ENCODE assay signal across 1 cellular context in the genomic region with DNA sequence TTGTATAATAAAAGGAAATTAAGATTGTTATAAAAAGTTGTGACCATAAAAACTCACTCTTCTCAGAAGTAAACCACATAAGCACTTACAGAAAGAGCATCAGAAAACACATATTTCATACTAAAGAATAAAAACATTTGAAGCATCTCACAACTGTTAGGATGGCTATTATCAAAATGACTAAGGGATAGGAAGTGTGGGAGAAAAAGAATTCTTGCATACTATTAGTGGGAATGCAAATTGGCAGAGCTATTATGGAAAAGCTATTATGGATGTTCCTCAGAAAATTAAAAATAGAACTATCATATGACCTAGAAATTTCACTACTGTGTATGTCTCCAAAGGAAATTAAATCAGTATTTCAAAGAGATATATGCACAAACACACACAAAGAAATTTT.
TF ChIP-seq lines count a peak whose summit lies in the region.

No MANE protein-coding gene starts in this region.

TF ChIP-seq in GM23338, 12 proteins besides CTCF, POLR2A, EP300 and RAD21:
- no peak for TF ChIP-seq REST (IDR thresholded peaks at IDR 0.05; ENCODE audit: unreplicated experiment)
- TF ChIP-seq, protein P1, sequence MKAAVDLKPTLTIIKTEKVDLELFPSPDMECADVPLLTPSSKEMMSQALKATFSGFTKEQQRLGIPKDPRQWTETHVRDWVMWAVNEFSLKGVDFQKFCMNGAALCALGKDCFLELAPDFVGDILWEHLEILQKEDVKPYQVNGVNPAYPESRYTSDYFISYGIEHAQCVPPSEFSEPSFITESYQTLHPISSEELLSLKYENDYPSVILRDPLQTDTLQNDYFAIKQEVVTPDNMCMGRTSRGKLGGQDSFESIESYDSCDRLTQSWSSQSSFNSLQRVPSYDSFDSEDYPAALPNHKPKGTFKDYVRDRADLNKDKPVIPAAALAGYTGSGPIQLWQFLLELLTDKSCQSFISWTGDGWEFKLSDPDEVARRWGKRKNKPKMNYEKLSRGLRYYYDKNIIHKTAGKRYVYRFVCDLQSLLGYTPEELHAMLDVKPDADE (IDR thresholded peaks at IDR 0.05): no peak
- TF ChIP-seq NANOG (IDR thresholded peaks at IDR 0.05; ENCODE audit: borderline replicate concordance): no peak
- TF ChIP-seq, protein P2, sequence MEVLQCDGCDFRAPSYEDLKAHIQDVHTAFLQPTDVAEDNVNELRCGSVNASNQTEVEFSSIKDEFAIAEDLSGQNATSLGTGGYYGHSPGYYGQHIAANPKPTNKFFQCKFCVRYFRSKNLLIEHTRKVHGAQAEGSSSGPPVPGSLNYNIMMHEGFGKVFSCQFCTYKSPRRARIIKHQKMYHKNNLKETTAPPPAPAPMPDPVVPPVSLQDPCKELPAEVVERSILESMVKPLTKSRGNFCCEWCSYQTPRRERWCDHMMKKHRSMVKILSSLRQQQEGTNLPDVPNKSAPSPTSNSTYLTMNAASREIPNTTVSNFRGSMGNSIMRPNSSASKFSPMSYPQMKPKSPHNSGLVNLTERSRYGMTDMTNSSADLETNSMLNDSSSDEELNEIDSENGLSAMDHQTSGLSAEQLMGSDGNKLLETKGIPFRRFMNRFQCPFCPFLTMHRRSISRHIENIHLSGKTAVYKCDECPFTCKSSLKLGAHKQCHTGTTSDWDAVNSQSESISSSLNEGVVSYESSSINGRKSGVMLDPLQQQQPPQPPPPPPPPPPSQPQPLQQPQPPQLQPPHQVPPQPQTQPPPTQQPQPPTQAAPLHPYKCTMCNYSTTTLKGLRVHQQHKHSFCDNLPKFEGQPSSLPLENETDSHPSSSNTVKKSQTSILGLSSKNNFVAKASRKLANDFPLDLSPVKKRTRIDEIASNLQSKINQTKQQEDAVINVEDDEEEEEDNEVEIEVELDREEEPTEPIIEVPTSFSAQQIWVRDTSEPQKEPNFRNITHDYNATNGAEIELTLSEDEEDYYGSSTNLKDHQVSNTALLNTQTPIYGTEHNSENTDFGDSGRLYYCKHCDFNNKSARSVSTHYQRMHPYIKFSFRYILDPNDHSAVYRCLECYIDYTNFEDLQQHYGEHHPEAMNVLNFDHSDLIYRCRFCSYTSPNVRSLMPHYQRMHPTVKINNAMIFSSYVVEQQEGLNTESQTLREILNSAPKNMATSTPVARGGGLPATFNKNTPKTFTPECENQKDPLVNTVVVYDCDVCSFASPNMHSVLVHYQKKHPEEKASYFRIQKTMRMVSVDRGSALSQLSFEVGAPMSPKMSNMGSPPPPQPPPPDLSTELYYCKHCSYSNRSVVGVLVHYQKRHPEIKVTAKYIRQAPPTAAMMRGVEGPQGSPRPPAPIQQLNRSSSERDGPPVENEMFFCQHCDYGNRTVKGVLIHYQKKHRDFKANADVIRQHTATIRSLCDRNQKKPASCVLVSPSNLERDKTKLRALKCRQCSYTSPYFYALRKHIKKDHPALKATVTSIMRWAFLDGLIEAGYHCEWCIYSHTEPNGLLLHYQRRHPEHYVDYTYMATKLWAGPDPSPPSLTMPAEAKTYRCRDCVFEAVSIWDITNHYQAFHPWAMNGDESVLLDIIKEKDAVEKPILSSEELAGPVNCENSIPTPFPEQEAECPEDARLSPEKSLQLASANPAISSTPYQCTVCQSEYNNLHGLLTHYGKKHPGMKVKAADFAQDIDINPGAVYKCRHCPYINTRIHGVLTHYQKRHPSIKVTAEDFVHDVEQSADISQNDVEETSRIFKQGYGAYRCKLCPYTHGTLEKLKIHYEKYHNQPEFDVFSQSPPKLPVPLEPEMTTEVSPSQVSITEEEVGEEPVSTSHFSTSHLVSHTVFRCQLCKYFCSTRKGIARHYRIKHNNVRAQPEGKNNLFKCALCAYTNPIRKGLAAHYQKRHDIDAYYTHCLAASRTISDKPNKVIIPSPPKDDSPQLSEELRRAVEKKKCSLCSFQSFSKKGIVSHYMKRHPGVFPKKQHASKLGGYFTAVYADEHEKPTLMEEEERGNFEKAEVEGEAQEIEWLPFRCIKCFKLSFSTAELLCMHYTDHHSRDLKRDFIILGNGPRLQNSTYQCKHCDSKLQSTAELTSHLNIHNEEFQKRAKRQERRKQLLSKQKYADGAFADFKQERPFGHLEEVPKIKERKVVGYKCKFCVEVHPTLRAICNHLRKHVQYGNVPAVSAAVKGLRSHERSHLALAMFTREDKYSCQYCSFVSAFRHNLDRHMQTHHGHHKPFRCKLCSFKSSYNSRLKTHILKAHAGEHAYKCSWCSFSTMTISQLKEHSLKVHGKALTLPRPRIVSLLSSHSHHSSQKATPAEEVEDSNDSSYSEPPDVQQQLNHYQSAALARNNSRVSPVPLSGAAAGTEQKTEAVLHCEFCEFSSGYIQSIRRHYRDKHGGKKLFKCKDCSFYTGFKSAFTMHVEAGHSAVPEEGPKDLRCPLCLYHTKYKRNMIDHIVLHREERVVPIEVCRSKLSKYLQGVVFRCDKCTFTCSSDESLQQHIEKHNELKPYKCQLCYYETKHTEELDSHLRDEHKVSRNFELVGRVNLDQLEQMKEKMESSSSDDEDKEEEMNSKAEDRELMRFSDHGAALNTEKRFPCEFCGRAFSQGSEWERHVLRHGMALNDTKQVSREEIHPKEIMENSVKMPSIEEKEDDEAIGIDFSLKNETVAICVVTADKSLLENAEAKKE (CRISPR knock-in tag; IDR thresholded peaks at IDR 0.05): no peak
- no peak for TF ChIP-seq ZNF114 (CRISPR knock-in tag; IDR thresholded peaks at IDR 0.05)
- TF ChIP-seq STAT1 (IDR thresholded peaks at IDR 0.05; ENCODE audit: unreplicated experiment): no peak
- no peak for TF ChIP-seq ZNF331 (CRISPR knock-in tag; IDR thresholded peaks at IDR 0.05; ENCODE audit: low read depth)
- TF ChIP-seq CREB1 (CRISPR knock-in tag; IDR thresholded peaks at IDR 0.05; ENCODE audit: low read depth): no peak
- TF ChIP-seq JUNB (IDR thresholded peaks at IDR 0.05; ENCODE audit: unreplicated experiment): no peak
- no peak for TF ChIP-seq EZH2 (IDR thresholded peaks at IDR 0.05; ENCODE audit: low read depth, unreplicated experiment)
- no peak for TF ChIP-seq POLR2AphosphoS5 (IDR thresholded peaks at IDR 0.05; ENCODE audit: low read depth)
- no peak for TF ChIP-seq EZH2phosphoT487 (IDR thresholded peaks at IDR 0.05; ENCODE audit: unreplicated experiment)
